8 cellular contexts compared by ENCODE assay signal in genomic region chr7:92641921-92642511, GRCh38. TPM values are rescaled to one million over a fixed set of nuclear protein-coding genes. Genes with fewer than 3 reads are reported as not detected.
DNase-seq lines count a peak whose midpoint lies in the region; FAIRE-seq and TF ChIP-seq lines count a peak whose summit lies in the region.

No MANE protein-coding gene starts in this region.

- TF ChIP-seq CTCF in lower leg skin (IDR thresholded peaks at IDR 0.05): no peak

- peaks cover 88% of the 10 kb centered on the region for H3K4me1 Mint-ChIP-seq in activated T-helper 2 cell treated with anti-CD3 and anti-CD28 coated beads, Interferon-gamma antibody, Interleukin-2, Interleukin-4, amounts not matched to agents 10 μg/mL and 5 μg/mL and 100 μg/mL, durations not matched to agents 14 hours and 24 hours and 36 hours (ENCODE audit: low read depth)

- intact Hi-C loops in activated T-helper 2 cell treated with anti-CD3 and anti-CD28 coated beads, Interferon-gamma antibody, Interleukin-2, Interleukin-4, amounts not matched to agents 10 μg/mL and 5 μg/mL and 100 μg/mL, durations not matched to agents 14 hours and 24 hours and 36 hours (cut with micrococcal nuclease): loop anchor here (1.0 kb wide), 2 partner anchors 11 to 22 kb away; no protein-coding TSS in a partner anchor
- intact Hi-C loops in lower leg skin (cut with DNase I; ENCODE audit: low total_unique reads): no loop called here

- H3K27ac ChIP-seq in small intestine (ENCODE audit: low read depth in 1 of 2, low read length in 1 of 2): peak overlapping the region in 1 of 2 donors; percentile 66

- DNase-seq in H4 (ENCODE audit: low spot score): peak; percentile 28
- DNase-seq in MV-4-11 (lab: John Stamatoyannopoulos, UW): peak; percentile 93
- peak; percentile 54 for DNase-seq in activated T-helper 2 cell treated with anti-CD3 and anti-CD28 coated beads, Interferon-gamma antibody, Interleukin-2, Interleukin-4, amounts not matched to agents 10 μg/mL and 5 μg/mL and 100 μg/mL, durations not matched to agents 14 hours and 24 hours and 36 hours (ENCODE audit: low spot score)
- DNase-seq in non-pigmented ciliary epithelial cell (ENCODE audit: low read depth): peak; percentile 63
- DNase-seq in lower leg skin (ENCODE audit: low spot score in 2 of 2): no peak
- no peak for DNase-seq in NCI-H146 (lab: John Stamatoyannopoulos, UW)
- no peak for DNase-seq in small intestine

- H3K4me1 ChIP-seq in small intestine (ENCODE audit: control insufficient read depth in 2 of 2, insufficient read depth in 1 of 2, low read depth in 1 of 2, low read length in 1 of 2): peaks cover 5 to 12% of the 10 kb centered on the region in 2 donors

- peak overlapping the region; percentile 19; the same call in 1 of the 2 replicates for H3K4me3 ChIP-seq in GM08714 (ENCODE audit: low read length)
- H3K4me3 ChIP-seq in lower leg skin (ENCODE audit: low read depth, poor library complexity, severe bottlenecking): no peak overlapping the region
- H3K4me3 ChIP-seq in small intestine (ENCODE audit: low read depth in 1 of 2, low read length in 2 of 2): no peak overlapping the region

- peak overlapping the region; percentile 47 for H3K4me3 Mint-ChIP-seq in activated T-helper 2 cell treated with anti-CD3 and anti-CD28 coated beads, Interferon-gamma antibody, Interleukin-2, Interleukin-4, amounts not matched to agents 10 μg/mL and 5 μg/mL and 100 μg/mL, durations not matched to agents 14 hours and 24 hours and 36 hours (ENCODE audit: low read depth)

- no peak for TF ChIP-seq POLR2A in lower leg skin (IDR thresholded peaks at IDR 0.05)

- H3K9me3 ChIP-seq in small intestine (ENCODE audit: control insufficient read depth, low read depth): no peaks in the 10 kb centered on the region

- H3K27ac Mint-ChIP-seq in activated T-helper 2 cell treated with anti-CD3 and anti-CD28 coated beads, Interferon-gamma antibody, Interleukin-2, Interleukin-4, amounts not matched to agents 10 μg/mL and 5 μg/mL and 100 μg/mL, durations not matched to agents 14 hours and 24 hours and 36 hours: peak overlapping the region; percentile 97

- no peaks in the 10 kb centered on the region for H3K27me3 ChIP-seq in small intestine (ENCODE audit: control insufficient read depth in 2 of 2, insufficient read depth in 2 of 2, low read length in 2 of 2)

- peaks cover 71% of the 10 kb centered on the region for H3K36me3 Mint-ChIP-seq in activated T-helper 2 cell treated with anti-CD3 and anti-CD28 coated beads, Interferon-gamma antibody, Interleukin-2, Interleukin-4, amounts not matched to agents 10 μg/mL and 5 μg/mL and 100 μg/mL, durations not matched to agents 14 hours and 24 hours and 36 hours (ENCODE audit: low read depth)

- H3K36me3 ChIP-seq in small intestine (ENCODE audit: control insufficient read depth in 2 of 2, insufficient read depth in 2 of 2, low read length in 2 of 2): no peaks in the 10 kb centered on the region

- no peaks in the 10 kb centered on the region for H3K27me3 Mint-ChIP-seq in activated T-helper 2 cell treated with anti-CD3 and anti-CD28 coated beads, Interferon-gamma antibody, Interleukin-2, Interleukin-4, amounts not matched to agents 10 μg/mL and 5 μg/mL and 100 μg/mL, durations not matched to agents 14 hours and 24 hours and 36 hours (ENCODE audit: low read depth)

- no peaks in the 10 kb centered on the region for H3K9me3 Mint-ChIP-seq in activated T-helper 2 cell treated with anti-CD3 and anti-CD28 coated beads, Interferon-gamma antibody, Interleukin-2, Interleukin-4, amounts not matched to agents 10 μg/mL and 5 μg/mL and 100 μg/mL, durations not matched to agents 14 hours and 24 hours and 36 hours

- FAIRE-seq in small intestine (lab: Jason Lieb, UNC): no peak

- WGBS in lower leg skin, 2 donors: 78 to 86% methylated on average over 4 of the region's 4 CpGs
- 72 to 90% (median 73%) methylated on average over 4 of the region's 4 CpGs for WGBS in small intestine, 3 donors

RNA-seq across cellular contexts. Expression of gene FAM133B, which starts 51.8 kb away (rescaled TPM):
- 18.9 and 23.9 TPM in 2 replicates for total RNA-seq in H4 (2014; rRNA removed; shearing (Covaris generic))
- 39.0 and 39.4 TPM in 2 replicates for total RNA-seq in activated T-helper 2 cell treated with anti-CD3 and anti-CD28 coated beads, Interferon-gamma antibody, Interleukin-2, Interleukin-4, amounts not matched to agents 10 μg/mL and 5 μg/mL and 100 μg/mL, durations not matched to agents 14 hours and 24 hours and 36 hours
- 10 to 100 TPM; 11.4 to 40.0 (median 14.2) TPM for total RNA-seq in lower leg skin
- 10 to 100 TPM; 14.2 to 25.4 (median 23.7) TPM for polyA plus RNA-seq in small intestine

Comparison
In these comparisons a context has a peak if more than half of its experiments do, and no peak if none do; other contexts are left out.
1. DNase-seq: peak in H4 (single experiment), MV-4-11 (single experiment), activated T-helper 2 cell treated with anti-CD3 and anti-CD28 coated beads, Interferon-gamma antibody, Interleukin-2, Interleukin-4, amounts not matched to agents 10 μg/mL and 5 μg/mL and 100 μg/mL, durations not matched to agents 14 hours and 24 hours and 36 hours (single experiment) and non-pigmented ciliary epithelial cell (single experiment); none in lower leg skin (0 of 2), NCI-H146 (single experiment) and small intestine (single experiment).